In the genomic region with DNA sequence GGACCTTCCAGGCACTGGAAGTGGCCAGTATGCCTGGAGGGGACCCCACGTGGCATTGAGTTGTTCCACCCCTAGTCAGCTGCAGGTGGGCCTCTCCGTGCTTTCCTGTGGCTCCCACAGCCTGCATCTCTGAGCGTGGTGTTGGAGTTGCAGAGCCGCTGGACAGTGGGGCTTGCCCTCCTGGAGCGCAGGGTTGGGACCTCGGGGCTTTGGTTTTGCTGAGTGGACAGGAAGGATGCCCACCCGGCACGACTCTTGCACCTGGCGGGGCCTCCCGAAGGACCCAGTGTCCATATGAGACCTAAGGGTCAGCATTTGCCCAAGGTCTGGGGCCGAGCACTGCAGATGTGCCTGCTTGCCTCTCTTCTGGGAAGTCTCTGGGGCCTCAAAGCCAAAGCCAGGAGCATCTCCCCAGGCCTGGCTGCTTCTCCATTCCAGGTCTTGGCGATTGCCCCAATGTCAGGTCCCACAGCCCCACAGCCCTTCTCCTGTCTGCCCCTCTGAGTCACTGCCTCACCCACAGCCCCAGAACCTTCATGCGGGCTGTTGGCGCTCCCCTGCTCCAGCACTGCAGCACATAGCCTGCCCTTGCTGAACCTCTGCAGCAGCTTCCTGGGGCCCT, we compare ENCODE assay signal across 8 cellular contexts. TPM values are rescaled to one million over a fixed set of nuclear protein-coding genes. Genes with fewer than 3 reads are reported as not detected.
A peak's percentile ranks its signal among the peaks of the same experiment; 100 is the strongest.
DNase-seq lines count a peak whose midpoint lies in the region; ATAC-seq and TF ChIP-seq lines count a peak whose summit lies in the region.

No MANE protein-coding gene starts in this region.

- intact Hi-C loops in lower lobe of right lung (cut with DNase I) = no loop called here

- H3K27ac ChIP-seq in 22Rv1 (peak overlapping the region; percentile 63; the same call in 1 of the 2 replicates), lower lobe of right lung (peak overlapping the region; percentile 65), urinary bladder (ENCODE audit: low read depth) (no peak overlapping the region)

- TF ChIP-seq CTCF in 22Rv1 (IDR thresholded peaks at IDR 0.05) (no peak), lower lobe of right lung (IDR thresholded peaks at IDR 0.05) (no peak)

- H3K9me3 ChIP-seq in HAP-1 (no peaks in the 10 kb centered on the region), adipocyte (ENCODE audit: control insufficient read depth, low read length) (no peaks in the 10 kb centered on the region), lower lobe of right lung (no peaks in the 10 kb centered on the region)

- 71% methylated on average over 14 of the region's 14 CpGs for WGBS in urinary bladder

- in situ Hi-C loops in HAP-1 (cut with MboI; ENCODE audit: low sequenced_read_pairs) = no loop called here

- no peak for ATAC-seq in lower lobe of right lung

- DNase-seq in HAP-1 (ENCODE audit: low spot score in 2 of 2) = peak in 1 of 2 experiments; percentile 28
- peak; percentile 7 for DNase-seq in adipocyte (ENCODE audit: low read depth)
- no peak for DNase-seq in lower lobe of right lung
- DNase-seq in stimulated activated CD4-positive, alpha-beta T cell treated with anti-CD3 and anti-CD28 coated beads, Interleukin-12 subunit alpha, Interleukin-12 subunit beta, amount 100 ng/mL, for 4 hours = no peak
- DNase-seq in stimulated activated CD4-positive, alpha-beta T cell treated with anti-CD3 and anti-CD28 coated beads, Interleukin-1b, Interleukin-23, amount 100 ng/mL, for 48 hours = no peak
- no peak for DNase-seq in NCI-H1105 treated with DMSO at 0.1 percent for 48 hours (lab: John Stamatoyannopoulos, UW)

- H3K36me3 ChIP-seq in HAP-1 (replicated peaks) = no peaks in the 10 kb centered on the region; the same call in 1 of the 2 replicates
- no peaks in the 10 kb centered on the region for H3K36me3 ChIP-seq in adipocyte (ENCODE audit: control insufficient read depth, insufficient read depth, low read length, severe bottlenecking)
- H3K36me3 ChIP-seq in lower lobe of right lung = no peaks in the 10 kb centered on the region
- H3K36me3 ChIP-seq in urinary bladder (ENCODE audit: insufficient read depth) = no peaks in the 10 kb centered on the region

- peaks cover 18% of the 10 kb centered on the region for H3K4me1 ChIP-seq in HAP-1
- H3K4me1 ChIP-seq in adipocyte (ENCODE audit: control insufficient read depth, insufficient read depth, low read length) = peaks cover 36% of the 10 kb centered on the region
- H3K4me1 ChIP-seq in lower lobe of right lung = peaks cover 37% of the 10 kb centered on the region
- H3K4me1 ChIP-seq in urinary bladder (ENCODE audit: insufficient read depth) = peaks cover 4% of the 10 kb centered on the region

- H3K4me3 ChIP-seq in HAP-1 = peak overlapping the region; percentile 58
- H3K4me3 ChIP-seq in adipocyte (ENCODE audit: low read length) = peak overlapping the region; percentile 91
- peak overlapping the region; percentile 75 for H3K4me3 ChIP-seq in lower lobe of right lung
- H3K4me3 ChIP-seq in urinary bladder (ENCODE audit: low read depth, low read length) = peak overlapping the region; percentile 96

- H3K9ac ChIP-seq in adipocyte (ENCODE audit: low read length) = peak overlapping the region; percentile 81

- H3K27me3 ChIP-seq in HAP-1 (ENCODE audit: low read depth) (no peaks in the 10 kb centered on the region), adipocyte (replicated peaks; ENCODE audit: control insufficient read depth, insufficient read depth, low read length) (no peaks in the 10 kb centered on the region), lower lobe of right lung (ENCODE audit: low read depth) (no peaks in the 10 kb centered on the region)

RNA-seq across cellular contexts. Expression of gene PACS2, which starts 1.5 kb away (rescaled TPM):
- total RNA-seq in lower lobe of right lung (79.7 TPM), urinary bladder (43.8 TPM)
- polyA plus RNA-seq in urinary bladder = 67.9 TPM

RNA-seq across cellular contexts. Expression of gene BRF1, which starts 15.3 kb away (rescaled TPM):
- 35.7 TPM for total RNA-seq in lower lobe of right lung
- total RNA-seq in urinary bladder = 30.9 TPM
- polyA plus RNA-seq in urinary bladder = 19.3 TPM
